ENCODE assay signal across 1 cellular context in the genomic region with DNA sequence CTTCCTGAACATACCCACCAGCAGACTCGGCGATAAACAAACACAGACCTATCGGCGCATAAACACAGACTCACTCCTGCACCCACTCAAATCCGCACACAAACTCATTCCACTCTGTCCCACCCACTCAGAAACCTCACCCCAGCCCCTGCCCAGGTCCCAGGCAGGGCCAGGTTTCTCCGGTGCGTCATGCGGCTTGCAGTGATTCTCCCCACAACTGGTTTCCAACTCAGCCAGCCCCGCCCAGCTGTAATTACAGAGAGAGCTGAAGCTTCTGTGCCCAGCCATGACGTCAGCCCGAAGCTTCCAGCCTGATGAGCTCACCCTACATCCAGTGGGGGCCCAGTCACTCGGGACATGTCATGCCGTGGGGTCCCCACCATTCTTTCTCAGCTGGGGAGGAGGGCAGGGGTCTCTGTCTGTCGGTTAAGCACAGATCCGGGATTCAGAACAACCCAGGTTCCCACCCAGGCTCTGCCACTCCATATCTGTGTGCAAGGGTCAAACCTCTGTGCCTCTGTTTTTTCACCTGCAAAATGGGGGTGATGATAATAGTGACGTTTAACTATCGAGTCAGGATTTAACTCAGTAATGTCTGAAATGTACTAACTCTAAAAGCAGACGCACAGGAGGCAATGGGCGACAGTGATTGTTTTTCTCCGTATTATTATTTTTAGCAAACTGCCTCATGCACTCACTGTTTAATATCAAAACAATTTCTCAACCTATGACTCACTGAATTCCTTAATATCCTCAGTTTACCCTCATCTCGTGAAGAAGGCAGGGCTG.
TF ChIP-seq lines count a peak whose summit lies in the region.

No MANE protein-coding gene starts in this region.

TF ChIP-seq in IMR-90, 13 proteins besides CTCF, POLR2A, EP300 and RAD21:
- no peak for TF ChIP-seq SMC3 (IDR thresholded peaks at IDR 0.05; ENCODE audit: low read depth, low read length)
- TF ChIP-seq, protein P1, sequence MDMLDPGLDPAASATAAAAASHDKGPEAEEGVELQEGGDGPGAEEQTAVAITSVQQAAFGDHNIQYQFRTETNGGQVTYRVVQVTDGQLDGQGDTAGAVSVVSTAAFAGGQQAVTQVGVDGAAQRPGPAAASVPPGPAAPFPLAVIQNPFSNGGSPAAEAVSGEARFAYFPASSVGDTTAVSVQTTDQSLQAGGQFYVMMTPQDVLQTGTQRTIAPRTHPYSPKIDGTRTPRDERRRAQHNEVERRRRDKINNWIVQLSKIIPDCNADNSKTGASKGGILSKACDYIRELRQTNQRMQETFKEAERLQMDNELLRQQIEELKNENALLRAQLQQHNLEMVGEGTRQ (IDR thresholded peaks at IDR 0.05; ENCODE audit: low read depth, low read length), result no peak
- TF ChIP-seq CEBPB (IDR thresholded peaks at IDR 0.05; ENCODE audit: low read depth, low read length), result no peak
- peak; percentile 94 for TF ChIP-seq RCOR1 (IDR thresholded peaks at IDR 0.05; ENCODE audit: insufficient replicate concordance, low read length)
- peak; percentile 78 for TF ChIP-seq MAZ (IDR thresholded peaks at IDR 0.05; ENCODE audit: borderline replicate concordance, low read depth, low read length)
- peak; percentile 27; the same call in 1 of the 2 replicates for TF ChIP-seq BHLHE40 (IDR thresholded peaks at IDR 0.05; ENCODE audit: low read depth, low read length)
- TF ChIP-seq MXI1 (IDR thresholded peaks at IDR 0.05; ENCODE audit: borderline replicate concordance, low read depth, low read length), result no peak
- peak; percentile 65 for TF ChIP-seq FOS (IDR thresholded peaks at IDR 0.05; ENCODE audit: low read depth, low read length)
- TF ChIP-seq, protein P2, sequence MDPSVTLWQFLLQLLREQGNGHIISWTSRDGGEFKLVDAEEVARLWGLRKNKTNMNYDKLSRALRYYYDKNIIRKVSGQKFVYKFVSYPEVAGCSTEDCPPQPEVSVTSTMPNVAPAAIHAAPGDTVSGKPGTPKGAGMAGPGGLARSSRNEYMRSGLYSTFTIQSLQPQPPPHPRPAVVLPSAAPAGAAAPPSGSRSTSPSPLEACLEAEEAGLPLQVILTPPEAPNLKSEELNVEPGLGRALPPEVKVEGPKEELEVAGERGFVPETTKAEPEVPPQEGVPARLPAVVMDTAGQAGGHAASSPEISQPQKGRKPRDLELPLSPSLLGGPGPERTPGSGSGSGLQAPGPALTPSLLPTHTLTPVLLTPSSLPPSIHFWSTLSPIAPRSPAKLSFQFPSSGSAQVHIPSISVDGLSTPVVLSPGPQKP (IDR thresholded peaks at IDR 0.05; ENCODE audit: borderline replicate concordance, low read depth, low read length), result no peak
